Comparison of ENCODE assay signal across 2 cellular contexts in the genomic region with DNA sequence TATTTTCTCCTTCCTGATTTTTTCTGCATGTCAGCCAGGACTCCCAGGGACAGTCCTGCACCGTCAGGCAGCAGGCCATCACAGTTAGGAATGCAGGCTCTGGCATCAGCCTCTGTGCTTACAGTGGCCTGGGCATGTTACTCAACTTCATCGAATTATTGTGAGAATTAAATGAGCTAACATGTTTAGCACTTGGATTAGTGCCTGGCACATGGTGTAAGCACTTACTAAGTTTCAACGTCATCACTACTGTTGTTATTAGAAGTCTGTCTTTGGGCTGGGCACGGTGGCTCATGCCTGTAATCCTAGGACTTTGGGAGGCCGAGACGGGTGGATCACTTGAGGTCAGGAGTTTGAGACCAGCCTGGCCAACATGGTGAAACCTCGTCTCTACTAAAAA.
A peak's percentile ranks its signal among the peaks of the same experiment; 100 is the strongest.
TF ChIP-seq lines count a peak whose summit lies in the region.

No MANE protein-coding gene starts in this region.

TF ChIP-seq in liver, 16 proteins besides CTCF, POLR2A, EP300 and RAD21:
- TF ChIP-seq TAF1 (conservative IDR thresholded peaks at IDR 0.05): no peak
- TF ChIP-seq RXRA (IDR thresholded peaks at IDR 0.05): no peak
- TF ChIP-seq, protein P1, sequence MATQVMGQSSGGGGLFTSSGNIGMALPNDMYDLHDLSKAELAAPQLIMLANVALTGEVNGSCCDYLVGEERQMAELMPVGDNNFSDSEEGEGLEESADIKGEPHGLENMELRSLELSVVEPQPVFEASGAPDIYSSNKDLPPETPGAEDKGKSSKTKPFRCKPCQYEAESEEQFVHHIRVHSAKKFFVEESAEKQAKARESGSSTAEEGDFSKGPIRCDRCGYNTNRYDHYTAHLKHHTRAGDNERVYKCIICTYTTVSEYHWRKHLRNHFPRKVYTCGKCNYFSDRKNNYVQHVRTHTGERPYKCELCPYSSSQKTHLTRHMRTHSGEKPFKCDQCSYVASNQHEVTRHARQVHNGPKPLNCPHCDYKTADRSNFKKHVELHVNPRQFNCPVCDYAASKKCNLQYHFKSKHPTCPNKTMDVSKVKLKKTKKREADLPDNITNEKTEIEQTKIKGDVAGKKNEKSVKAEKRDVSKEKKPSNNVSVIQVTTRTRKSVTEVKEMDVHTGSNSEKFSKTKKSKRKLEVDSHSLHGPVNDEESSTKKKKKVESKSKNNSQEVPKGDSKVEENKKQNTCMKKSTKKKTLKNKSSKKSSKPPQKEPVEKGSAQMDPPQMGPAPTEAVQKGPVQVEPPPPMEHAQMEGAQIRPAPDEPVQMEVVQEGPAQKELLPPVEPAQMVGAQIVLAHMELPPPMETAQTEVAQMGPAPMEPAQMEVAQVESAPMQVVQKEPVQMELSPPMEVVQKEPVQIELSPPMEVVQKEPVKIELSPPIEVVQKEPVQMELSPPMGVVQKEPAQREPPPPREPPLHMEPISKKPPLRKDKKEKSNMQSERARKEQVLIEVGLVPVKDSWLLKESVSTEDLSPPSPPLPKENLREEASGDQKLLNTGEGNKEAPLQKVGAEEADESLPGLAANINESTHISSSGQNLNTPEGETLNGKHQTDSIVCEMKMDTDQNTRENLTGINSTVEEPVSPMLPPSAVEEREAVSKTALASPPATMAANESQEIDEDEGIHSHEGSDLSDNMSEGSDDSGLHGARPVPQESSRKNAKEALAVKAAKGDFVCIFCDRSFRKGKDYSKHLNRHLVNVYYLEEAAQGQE (IDR thresholded peaks at IDR 0.05): no peak
- TF ChIP-seq JUND (IDR thresholded peaks at IDR 0.05): no peak
- peak; percentile 45 for TF ChIP-seq MAX (IDR thresholded peaks at IDR 0.05)
- no peak for TF ChIP-seq EGR1 (IDR thresholded peaks at IDR 0.05; ENCODE audit: low read depth in 2 of 2)
- no peak for TF ChIP-seq GABPA (IDR thresholded peaks at IDR 0.05 in 1 of 2, conservative IDR thresholded peaks at IDR 0.05 in 1 of 2)
- TF ChIP-seq FOXA2 (IDR thresholded peaks at IDR 0.05): no peak
- TF ChIP-seq FOXA1 (IDR thresholded peaks at IDR 0.05): no peak
- no peak for TF ChIP-seq ATF3 (IDR thresholded peaks at IDR 0.05)
- TF ChIP-seq NR2F2 (IDR thresholded peaks at IDR 0.05): no peak
- peak; percentile 16 to 56 for TF ChIP-seq HNF4A (conservative IDR thresholded peaks at IDR 0.05)
- no peak for TF ChIP-seq HNF4G (IDR thresholded peaks at IDR 0.05)

TF ChIP-seq in HepG2, 621 proteins besides CTCF, POLR2A, EP300 and RAD21:
- TF ChIP-seq DR1 (CRISPR knock-in tag; IDR thresholded peaks at IDR 0.05) (no peak), THAP11 (CRISPR knock-in tag; IDR thresholded peaks at IDR 0.05) (no peak), RFX5 (IDR thresholded peaks at IDR 0.05; ENCODE audit: low read depth, low read length) (no peak), ZNF460 (CRISPR knock-in tag; IDR thresholded peaks at IDR 0.05; ENCODE audit: borderline replicate concordance) (no peak), ZNF512B (CRISPR knock-in tag; IDR thresholded peaks at IDR 0.05; ENCODE audit: borderline replicate concordance) (no peak), FOXO1 (CRISPR knock-in tag; IDR thresholded peaks at IDR 0.05) (no peak), KDM5B (CRISPR knock-in tag; IDR thresholded peaks at IDR 0.05; ENCODE audit: borderline replicate concordance) (no peak), NR2F6 (IDR thresholded peaks at IDR 0.05) (no peak), NR2F6 (CRISPR knock-in tag; IDR thresholded peaks at IDR 0.05) (no peak)
